Comparison of ENCODE assay signal across 8 cellular contexts in the genomic region with DNA sequence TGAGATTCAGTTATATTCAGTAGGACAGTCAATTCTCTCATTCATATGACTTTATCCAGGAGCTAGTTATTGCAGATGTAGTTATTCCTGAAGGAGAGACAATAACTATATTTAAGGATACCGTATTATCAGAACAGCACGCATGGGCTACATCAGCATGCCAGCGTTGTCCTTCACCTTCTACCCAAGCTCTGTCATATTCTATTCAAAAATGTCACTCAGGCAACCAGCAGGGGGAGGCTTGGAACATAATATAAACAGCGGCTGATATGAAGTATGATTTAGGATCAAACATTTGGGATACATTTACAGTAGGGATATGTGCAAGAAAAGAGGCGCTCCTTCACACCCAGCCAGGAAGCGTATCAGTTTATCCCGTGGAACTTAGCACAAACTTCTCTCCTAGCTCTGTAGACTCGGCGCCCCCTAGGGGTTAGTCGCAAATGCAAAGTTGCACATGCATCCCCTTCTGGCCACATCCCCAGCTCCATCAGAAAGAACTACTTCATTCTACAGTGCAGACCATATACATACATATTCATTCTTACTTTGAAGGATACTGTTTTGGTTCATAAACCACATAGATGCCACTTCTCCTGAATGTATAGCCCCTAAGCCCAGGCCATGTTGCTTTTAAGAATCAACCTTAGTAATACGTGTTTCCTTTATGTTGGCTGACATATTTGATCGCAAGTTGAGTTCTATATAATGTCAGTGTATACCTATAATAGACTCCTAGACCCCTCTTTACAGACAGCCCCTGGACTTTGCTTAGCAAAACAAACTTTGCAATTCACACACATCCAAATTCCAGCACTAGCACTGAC.
DNase-seq lines count a peak whose midpoint lies in the region; ATAC-seq and TF ChIP-seq lines count a peak whose summit lies in the region.

No MANE protein-coding gene starts in this region.

- H3K4me3 ChIP-seq in HAP-1, result no peak overlapping the region
- H3K4me3 ChIP-seq in left lung, result no peak overlapping the region
- no peak overlapping the region for H3K4me3 ChIP-seq in aorta (ENCODE audit: low read length in 2 of 2)

- no peaks in the 10 kb centered on the region for H3K4me1 Mint-ChIP-seq in brain

- H3K27me3 ChIP-seq in HAP-1 (ENCODE audit: low read depth), result no peaks in the 10 kb centered on the region
- no peaks in the 10 kb centered on the region for H3K27me3 ChIP-seq in left lung
- H3K27me3 ChIP-seq in aorta (ENCODE audit: control insufficient read depth in 1 of 2, insufficient read depth in 2 of 2, low read length in 1 of 2), result no peaks in the 10 kb centered on the region

- 49 to 55% methylated on average over 12 of the region's 12 CpGs for WGBS in aorta, 2 donors

- no peak overlapping the region for H3K27ac Mint-ChIP-seq in brain

- intact Hi-C loops in left lung (cut with DNase I) (no loop called here), aorta (cut with DNase I) (no loop called here)

- ATAC-seq in left lung (peak; percentile 82), aorta (ENCODE audit: low FRiP score) (no peak), HG03045 (IDR thresholded peaks at IDR 0.05; ENCODE audit: unreplicated experiment) (no peak)

- H3K9me3 Mint-ChIP-seq in brain, result no peaks in the 10 kb centered on the region

- DNase-seq in activated CD4-positive, alpha-beta T cell treated with anti-CD3 and anti-CD28 coated beads for 48 hours, result peak; percentile 63
- no peak for DNase-seq in activated CD4-positive, alpha-beta T cell treated with anti-CD3 and anti-CD28 coated beads, Interleukin-2, amount 50 U/mL, for 1 hour
- peak; percentile 63 to 89 for DNase-seq in HAP-1 (ENCODE audit: low spot score in 2 of 2)
- DNase-seq in NCI-H2029 treated with DMSO at 0.1 percent for 48 hours (lab: John Stamatoyannopoulos, UW), result peak; percentile 16
- DNase-seq in left lung, result peak; percentile 66 to 81
- peak; percentile 69 to 71 for DNase-seq in aorta

- H3K36me3 Mint-ChIP-seq in brain, result no peaks in the 10 kb centered on the region

- H3K27ac ChIP-seq in left lung, result no peak overlapping the region
- H3K27ac ChIP-seq in aorta (ENCODE audit: low read depth in 1 of 2, low read length in 2 of 2), result no peak overlapping the region

- H3K36me3 ChIP-seq in HAP-1 (replicated peaks) (no peaks in the 10 kb centered on the region), left lung (no peaks in the 10 kb centered on the region), aorta (ENCODE audit: control insufficient read depth in 1 of 2, insufficient read depth in 2 of 2, low read length in 1 of 2) (no peaks in the 10 kb centered on the region)

- H3K4me1 ChIP-seq in HAP-1 (no peaks in the 10 kb centered on the region), left lung (peaks cover 0 to 5% of the 10 kb centered on the region in 2 donors), aorta (ENCODE audit: control insufficient read depth in 1 of 2, insufficient read depth in 2 of 2, low read length in 2 of 2) (no peaks in the 10 kb centered on the region)

- H3K9me3 ChIP-seq in HAP-1 (no peaks in the 10 kb centered on the region), left lung (no peaks in the 10 kb centered on the region), aorta (ENCODE audit: control insufficient read depth, low read length) (no peaks in the 10 kb centered on the region)

- H3K27me3 Mint-ChIP-seq in brain, result peaks cover 4% of the 10 kb centered on the region

- TF ChIP-seq CTCF in brain (conservative IDR thresholded peaks at IDR 0.05), result peak; percentile 81 to 82
- TF ChIP-seq CTCF in left lung (IDR thresholded peaks at IDR 0.05), result peak; percentile 66 to 71

- in situ Hi-C loops in HAP-1 (cut with MboI; ENCODE audit: low sequenced_read_pairs), result no loop called here

- no peak overlapping the region for H3K4me3 Mint-ChIP-seq in brain
